Comparison of ENCODE assay signal across 8 cellular contexts in genomic region chr12:57242329-57242690, GRCh38. TPM values are rescaled to one million over a fixed set of nuclear protein-coding genes. Genes with fewer than 3 reads are reported as not detected.
DNase-seq lines count a peak whose midpoint lies in the region; ATAC-seq and TF ChIP-seq lines count a peak whose summit lies in the region.

No MANE protein-coding gene starts in this region.

- peaks cover 9% of the 10 kb centered on the region for H3K36me3 Mint-ChIP-seq in brain
- no peaks in the 10 kb centered on the region for H3K36me3 Mint-ChIP-seq in natural killer cell treated with Interleukin-12 subunit alpha and Interleukin-12 subunit beta and Interleukin-15 and Interleukin-18, amount 100 ng/mL, for 72 hours

- DNase-seq in COLO668 (lab: John Stamatoyannopoulos, UW; ENCODE audit: unreplicated experiment) (peak; percentile 73), NCI-H1105 treated with DMSO at 0.1 percent for 48 hours (lab: John Stamatoyannopoulos, UW) (peak; percentile 72), pons (ENCODE audit: low spot score) (no peak)
- peak; percentile 55 for DNase-seq in natural killer cell treated with Interleukin-12 subunit alpha and Interleukin-12 subunit beta and Interleukin-15 and Interleukin-18, amount 100 ng/mL, for 72 hours (ENCODE audit: low spot score)
- no peak for DNase-seq in stimulated activated CD8-positive, alpha-beta memory T cell treated with anti-CD3 and anti-CD28 coated beads, Interleukin-4, amount 100 ng/mL, for 48 hours

- H3K4me1 Mint-ChIP-seq in brain = peaks cover 70% of the 10 kb centered on the region
- H3K4me1 Mint-ChIP-seq in natural killer cell treated with Interleukin-12 subunit alpha and Interleukin-12 subunit beta and Interleukin-15 and Interleukin-18, amount 100 ng/mL, for 72 hours (ENCODE audit: low read depth in 2 of 2) = peaks cover 45 to 53% of the 10 kb centered on the region in 2 donors

- H3K9me3 Mint-ChIP-seq in brain = peaks cover 0 to 3% (median 0%) of the 10 kb centered on the region in 5 experiments
- no peaks in the 10 kb centered on the region for H3K9me3 Mint-ChIP-seq in natural killer cell treated with Interleukin-12 subunit alpha and Interleukin-12 subunit beta and Interleukin-15 and Interleukin-18, amount 100 ng/mL, for 72 hours

- peaks cover 49% of the 10 kb centered on the region for H3K27me3 Mint-ChIP-seq in brain
- H3K27me3 Mint-ChIP-seq in natural killer cell treated with Interleukin-12 subunit alpha and Interleukin-12 subunit beta and Interleukin-15 and Interleukin-18, amount 100 ng/mL, for 72 hours = peaks cover 39 to 54% of the 10 kb centered on the region in 2 donors

- H3K27ac Mint-ChIP-seq in brain = peak overlapping the region; percentile 92 to 99 (median 98)
- H3K27ac Mint-ChIP-seq in natural killer cell treated with Interleukin-12 subunit alpha and Interleukin-12 subunit beta and Interleukin-15 and Interleukin-18, amount 100 ng/mL, for 72 hours = no peak overlapping the region

- ATAC-seq in natural killer cell treated with Interleukin-12 subunit alpha and Interleukin-12 subunit beta and Interleukin-15 and Interleukin-18, amount 100 ng/mL, for 72 hours = no peak
- ATAC-seq in GM19324 (IDR thresholded peaks at IDR 0.05; ENCODE audit: low FRiP score, unreplicated experiment) (no peak), HG02759 (IDR thresholded peaks at IDR 0.05; ENCODE audit: unreplicated experiment) (no peak)

- H3K4me3 Mint-ChIP-seq in brain = peak overlapping the region; percentile 84 to 92 (median 88)
- peak overlapping the region; percentile 73 for H3K4me3 Mint-ChIP-seq in natural killer cell treated with Interleukin-12 subunit alpha and Interleukin-12 subunit beta and Interleukin-15 and Interleukin-18, amount 100 ng/mL, for 72 hours

- TF ChIP-seq CTCF in brain (conservative IDR thresholded peaks at IDR 0.05) = no peak

RNA-seq across cellular contexts. Expression of gene STAC3, which starts 8.7 kb away (rescaled TPM):
- polyA plus RNA-seq in brain (ENCODE audit: insufficient read depth, low read depth, low replicate concordance) = 1.9 TPM
- 1 to 10 TPM; 2.5 to 6.1 TPM for total RNA-seq in natural killer cell treated with Interleukin-12 subunit alpha and Interleukin-12 subunit beta and Interleukin-15 and Interleukin-18, amount 100 ng/mL, for 72 hours

RNA-seq across cellular contexts. Expression of gene SHMT2, which starts 12.8 kb away (rescaled TPM):
- 394 TPM for polyA plus RNA-seq in brain (ENCODE audit: insufficient read depth, low read depth, low replicate concordance)
- total RNA-seq in natural killer cell treated with Interleukin-12 subunit alpha and Interleukin-12 subunit beta and Interleukin-15 and Interleukin-18, amount 100 ng/mL, for 72 hours = 100 to 1,000 TPM; 262 to 355 TPM

RNA-seq across cellular contexts. Expression of gene NXPH4, which starts 25.7 kb away (rescaled TPM):
- 41.8 TPM for polyA plus RNA-seq in brain (ENCODE audit: insufficient read depth, low read depth, low replicate concordance)
- under 1 TPM in 1 of 2 donors, not detected in 1; 0.73 TPM for total RNA-seq in natural killer cell treated with Interleukin-12 subunit alpha and Interleukin-12 subunit beta and Interleukin-15 and Interleukin-18, amount 100 ng/mL, for 72 hours

Comparison
In these comparisons a context has a peak if more than half of its experiments do, and no peak if none do; other contexts are left out.
1. DNase-seq: peak in COLO668 (single experiment), NCI-H1105 treated with DMSO at 0.1 percent for 48 hours (single experiment) and natural killer cell treated with Interleukin-12 subunit alpha and Interleukin-12 subunit beta and Interleukin-15 and Interleukin-18, amount 100 ng/mL, for 72 hours (single experiment); none in stimulated activated CD8-positive, alpha-beta memory T cell treated with anti-CD3 and anti-CD28 coated beads, Interleukin-4, amount 100 ng/mL, for 48 hours (single experiment) and pons (single experiment).
2. H3K27ac Mint-ChIP-seq: peak in brain (5 of 5); none in natural killer cell treated with Interleukin-12 subunit alpha and Interleukin-12 subunit beta and Interleukin-15 and Interleukin-18, amount 100 ng/mL, for 72 hours (0 of 2).